Comparison of ENCODE assay signal across 1 cellular context in the genomic region with DNA sequence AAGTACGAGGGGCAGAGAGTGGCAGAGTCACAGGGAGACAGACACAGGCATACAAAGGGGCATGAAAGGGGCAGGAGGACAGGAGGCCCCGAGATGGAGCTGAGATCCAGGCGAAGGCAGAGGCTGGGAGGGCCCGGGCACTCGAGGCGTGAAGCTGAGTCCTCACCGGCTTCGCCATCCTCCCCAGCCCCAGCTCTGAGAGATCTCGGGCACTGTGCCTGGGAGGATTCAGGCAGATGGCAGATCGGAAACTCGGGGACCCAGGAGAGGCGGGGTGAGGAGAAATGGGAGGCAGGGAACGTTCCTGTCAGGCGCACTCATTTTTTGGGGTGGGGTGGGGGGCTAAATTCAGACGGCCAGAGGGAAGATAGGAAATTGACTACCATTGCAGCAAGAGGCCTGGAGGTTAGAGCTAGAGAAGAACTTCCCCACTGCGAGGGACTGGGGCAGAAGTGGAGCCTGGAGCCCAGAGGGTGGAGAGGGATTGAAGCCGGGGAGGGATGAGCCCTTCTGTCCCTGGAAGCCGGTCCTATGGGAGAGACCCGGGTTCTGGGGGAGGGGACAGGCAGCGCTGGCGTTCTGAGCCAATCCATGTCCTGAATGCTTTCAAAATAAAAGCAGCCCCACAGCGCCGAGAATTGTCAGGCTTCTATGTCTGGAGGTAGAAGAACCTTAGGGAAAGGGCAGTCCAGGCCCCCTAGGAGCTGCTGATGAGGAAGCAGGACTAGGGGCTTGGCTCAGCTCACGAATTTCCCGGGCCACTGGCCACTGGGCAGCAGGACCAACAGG.
TF ChIP-seq lines count a peak whose summit lies in the region.

No MANE protein-coding gene starts in this region.

TF ChIP-seq in HCT116, 20 proteins besides CTCF, POLR2A, EP300 and RAD21:
- TF ChIP-seq EZH2 (IDR thresholded peaks at IDR 0.05) (no peak), ZNF274 (IDR thresholded peaks at IDR 0.05; ENCODE audit: low read depth, low read length) (no peak), TCF7L2 (IDR thresholded peaks at IDR 0.05; ENCODE audit: borderline replicate concordance, extremely low read depth, insufficient read depth, insufficient read length) (no peak), SP1 (IDR thresholded peaks at IDR 0.05; ENCODE audit: low read depth) (no peak)
